29 cellular contexts compared by ENCODE assay signal in the genomic region with DNA sequence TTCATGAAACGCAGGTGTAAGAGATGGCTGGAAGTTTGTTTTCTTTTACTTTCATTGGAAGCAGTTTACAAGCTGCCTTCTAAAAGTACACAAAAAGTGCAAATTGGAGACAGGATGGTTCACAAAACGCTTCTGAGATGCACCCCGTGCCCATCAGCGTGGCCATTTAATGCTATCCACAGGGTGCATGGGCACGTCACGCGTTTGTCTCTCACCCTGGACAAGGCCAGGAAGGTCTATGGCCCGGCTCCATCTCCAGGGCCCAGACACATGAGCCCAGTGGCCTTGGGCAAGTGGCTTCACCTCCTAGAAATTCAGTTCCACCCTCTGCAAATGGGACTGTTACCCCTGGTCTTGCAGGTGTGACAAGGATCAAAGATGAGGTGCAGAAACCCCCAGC.
"Had no signal": no experiment of that assay in that cellular context is flagged by ENCODE, and none has a peak within 500 bp of the region (broad histone marks: within the 10 kb centered on the region; RNA-seq: fewer than 3 reads in every experiment).

No MANE protein-coding gene starts in this region.

- H3K4me3 Mint-ChIP-seq: mesothelial cell of epicardium; naive B cell; natural killer cell; nephron progenitor cell; neural progenitor cell; stimulated activated naive B cell treated with anti-CD40 and anti-IgM and Interleukin-4, amounts not matched to agents 10 μg/mL and 1 μg/mL and 100 μg/mL, for 72 hours had no signal

- DNase-seq: left colon; left lung; lower lobe of right lung; mammary epithelial cell; mesenchymal stem cell; naive B cell; natural killer cell; nephron progenitor cell; ovary; retina; right cardiac atrium; stimulated activated CD4-positive, alpha-beta T cell treated with anti-CD3 and anti-CD28 coated beads, Interleukin-12 subunit alpha, Interleukin-12 subunit beta, amount 100 ng/mL, for 4 hours; stimulated activated CD4-positive, alpha-beta T cell treated with anti-CD3 and anti-CD28 coated beads, Interleukin-15, amount 100 ng/mL, for 24 hours; stimulated activated CD4-positive, alpha-beta T cell treated with anti-CD3 and anti-CD28 coated beads, Interleukin-2, amount 100 ng/mL, for 24 hours; stimulated activated CD4-positive, alpha-beta T cell treated with anti-CD3 and anti-CD28 coated beads, Interleukin-4, amount 100 ng/mL, for 1 hour; stimulated activated naive B cell treated with anti-CD40 and anti-IgM and Interleukin-4, amounts not matched to agents 10 μg/mL and 1 μg/mL and 100 μg/mL, for 72 hours; stimulated activated naive CD8-positive, alpha-beta T cell treated with anti-CD3 and anti-CD28 coated beads, Interleukin-15, Interleukin-2, amounts not matched to agents 100 U/mL and 50 U/mL, for 24 hours; stomach; testis; thyroid gland; transverse colon; upper lobe of left lung had no signal

- H3K9me3 ChIP-seq: left lung, lower lobe of right lung, ovary, prostate gland, stomach, testis, thyroid gland, transverse colon, upper lobe of left lung, vagina had no signal

- H3K27ac Mint-ChIP-seq: mesothelial cell of epicardium; natural killer cell; nephron progenitor cell; neural progenitor cell; stimulated activated naive B cell treated with anti-CD40 and anti-IgM and Interleukin-4, amounts not matched to agents 10 μg/mL and 1 μg/mL and 100 μg/mL, for 72 hours had no signal

- H3K36me3 ChIP-seq: left lung, lower lobe of right lung, neural progenitor cell, ovary, prostate gland, stomach, thyroid gland, transverse colon, upper lobe of left lung, vagina had no signal

- H3K36me3 Mint-ChIP-seq: mesothelial cell of epicardium; naive B cell; natural killer cell; neural progenitor cell; stimulated activated naive B cell treated with anti-CD40 and anti-IgM and Interleukin-4, amounts not matched to agents 10 μg/mL and 1 μg/mL and 100 μg/mL, for 72 hours had no signal

- H3K4me1 ChIP-seq: left lung, lower lobe of right lung, neural progenitor cell, prostate gland, stomach, testis, thyroid gland, transverse colon, upper lobe of left lung, vagina had no signal

- H3K9me3 Mint-ChIP-seq: naive B cell; natural killer cell; stimulated activated naive B cell treated with anti-CD40 and anti-IgM and Interleukin-4, amounts not matched to agents 10 μg/mL and 1 μg/mL and 100 μg/mL, for 72 hours had no signal

- ATAC-seq: left colon; left lung; lower lobe of right lung; natural killer cell; right cardiac atrium; sciatic nerve; stimulated activated naive B cell treated with anti-CD40 and anti-IgM and Interleukin-4, amounts not matched to agents 10 μg/mL and 1 μg/mL and 100 μg/mL, for 72 hours; stimulated activated naive CD8-positive, alpha-beta T cell treated with anti-CD3 and anti-CD28 coated beads, Interleukin-15, Interleukin-2, amounts not matched to agents 100 U/mL and 50 U/mL, for 24 hours had no signal

- H3K4me3 ChIP-seq: hepatocyte, left lung, lower lobe of right lung, neural progenitor cell, ovary, prostate gland, skin epidermis, stomach, testis, thyroid gland, transverse colon, upper lobe of left lung, vagina had no signal

- H3K27me3 ChIP-seq: hepatocyte, neural progenitor cell, ovary, testis, thyroid gland, transverse colon, upper lobe of left lung, vagina had no signal

- H3K4me1 Mint-ChIP-seq: mesothelial cell of epicardium; naive B cell; natural killer cell; stimulated activated naive B cell treated with anti-CD40 and anti-IgM and Interleukin-4, amounts not matched to agents 10 μg/mL and 1 μg/mL and 100 μg/mL, for 72 hours had no signal

- H3K27ac ChIP-seq: hepatocyte, left lung, lower lobe of right lung, neural progenitor cell, ovary, prostate gland, skin epidermis, stomach, testis, thyroid gland, transverse colon, upper lobe of left lung, vagina had no signal
